8 cellular contexts compared by ENCODE assay signal in genomic region chr14:103121846-103122577, GRCh38. TPM values are rescaled to one million over a fixed set of nuclear protein-coding genes. Genes with fewer than 3 reads are reported as not detected.
DNase-seq lines count a peak whose midpoint lies in the region; FAIRE-seq and TF ChIP-seq lines count a peak whose summit lies in the region.

No MANE protein-coding gene starts in this region.

- H3K4me3 ChIP-seq in WERI-Rb-1 (ENCODE audit: low read depth, low read length) (no peak overlapping the region), hepatocyte (no peak overlapping the region), small intestine (ENCODE audit: low read depth in 1 of 2, low read length in 2 of 2) (no peak overlapping the region)

- WGBS in hepatocyte (ENCODE audit: low lambda C conversion rate, missing lambda C conversion rate) = 19% methylated on average over 22 of the region's 23 CpGs
- 7 to 14% (median 8%) methylated on average over 22 to 23 of the region's 23 CpGs for whole genome bisulfite sequencing in small intestine, 3 donors

- peak overlapping the region; percentile 90 for H3K4me2 ChIP-seq in hepatocyte

- DNase-seq in GF-D8 (lab: John Stamatoyannopoulos, UW) = peak; percentile 76
- DNase-seq in NCI-H2081 treated with DMSO at 0.1 percent for 48 hours (lab: John Stamatoyannopoulos, UW) = peak; percentile 91
- DNase-seq in WERI-Rb-1 = peak; percentile 64
- DNase-seq in hepatocyte (ENCODE audit: low spot score) = peak; percentile 87
- peak; percentile 68 for DNase-seq in small intestine
- DNase-seq in T-helper 2 cell = no peak
- DNase-seq in HPDE6-E6E7 (ENCODE audit: extremely low spot score) = no peak
- no peak for DNase-seq in HUDEP-2 (lab: John Stamatoyannopoulos, UW; ENCODE audit: unreplicated experiment in 76 of 76)

- TF ChIP-seq CTCF in WERI-Rb-1 (IDR thresholded peaks at IDR 0.05; ENCODE audit: low read depth, low read length) (no peak), hepatocyte (IDR thresholded peaks at IDR 0.05; ENCODE audit: poor library complexity) (no peak)

- no peaks in the 10 kb centered on the region for H3K9me2 ChIP-seq in hepatocyte (replicated peaks; ENCODE audit: insufficient read depth)

- no peaks in the 10 kb centered on the region for H3K27me3 ChIP-seq in WERI-Rb-1 (ENCODE audit: insufficient read depth, low read depth, severe bottlenecking)
- no peaks in the 10 kb centered on the region for H3K27me3 ChIP-seq in hepatocyte
- peaks cover 3% of the 10 kb centered on the region in 2 donors for H3K27me3 ChIP-seq in small intestine (ENCODE audit: control insufficient read depth in 2 of 2, insufficient read depth in 2 of 2, low read length in 2 of 2)

- H2AFZ ChIP-seq in hepatocyte = peak overlapping the region; percentile 17

- no peaks in the 10 kb centered on the region for H3K79me2 ChIP-seq in hepatocyte

- H3K27ac ChIP-seq in WERI-Rb-1 (peak overlapping the region; percentile 52), hepatocyte (peak overlapping the region; percentile 75), small intestine (ENCODE audit: low read depth in 1 of 2, low read length in 1 of 2) (peak overlapping the region; percentile 47 to 81)

- H3K4me1 ChIP-seq in hepatocyte (ENCODE audit: insufficient read depth) (peaks cover 30% of the 10 kb centered on the region), small intestine (ENCODE audit: control insufficient read depth in 2 of 2, insufficient read depth in 1 of 2, low read depth in 1 of 2, low read length in 1 of 2) (peaks cover 0 to 5% of the 10 kb centered on the region in 2 donors)

- no peaks in the 10 kb centered on the region for H4K20me1 ChIP-seq in hepatocyte (ENCODE audit: insufficient read depth, poor library complexity, severe bottlenecking)

- H3K9me3 ChIP-seq in WERI-Rb-1 (ENCODE audit: severe bottlenecking) (no peaks in the 10 kb centered on the region), hepatocyte (ENCODE audit: low read depth) (no peaks in the 10 kb centered on the region), small intestine (ENCODE audit: control insufficient read depth, low read depth) (no peaks in the 10 kb centered on the region)

- no peaks in the 10 kb centered on the region for H3K36me3 ChIP-seq in WERI-Rb-1
- H3K36me3 ChIP-seq in hepatocyte (replicated peaks; ENCODE audit: insufficient read depth, low read depth) = no peaks in the 10 kb centered on the region
- H3K36me3 ChIP-seq in small intestine (ENCODE audit: control insufficient read depth in 2 of 2, insufficient read depth in 2 of 2, low read length in 2 of 2) = peaks cover 0 to 2% of the 10 kb centered on the region in 2 donors

- FAIRE-seq in small intestine (lab: Jason Lieb, UNC) = no peak

RNA-seq across cellular contexts. Expression of gene TNFAIP2, which starts 1.2 kb away (rescaled TPM):
- 14.0 and 16.0 TPM in 2 replicates for total RNA-seq in hepatocyte
- polyA plus RNA-seq in hepatocyte (14.2 and 28.2 TPM in 2 replicates), small intestine (10 to 100 TPM in 2 of 3 donors, 1 to 10 TPM in 1; 7.2 to 42.9 (median 11.9) TPM)

RNA-seq across cellular contexts. Expression of gene EXOC3L4, which starts 27.5 kb away (rescaled TPM):
- 12.4 and 35.3 TPM in 2 replicates for total RNA-seq in hepatocyte
- polyA plus RNA-seq in hepatocyte = 31.0 and 40.3 TPM in 2 replicates
- 100 to 1,000 TPM in 1 of 3 donors, 10 to 100 TPM in 2; 35.7 to 110 (median 85.1) TPM for polyA plus RNA-seq in small intestine

RNA-seq across cellular contexts. Expression of gene LBHD2, which starts 38.0 kb away (rescaled TPM):
- not detected in 2 replicates for total RNA-seq in hepatocyte
- polyA plus RNA-seq in hepatocyte (0.21 TPM in 1 of 2 replicates, not detected in the other), small intestine (not detected)

Comparison
In these comparisons a context has a peak if more than half of its experiments do, and no peak if none do; other contexts are left out.
1. DNase-seq: peak in GF-D8 (single experiment), NCI-H2081 treated with DMSO at 0.1 percent for 48 hours (single experiment), WERI-Rb-1 (single experiment), hepatocyte (single experiment) and small intestine (single experiment); none in T-helper 2 cell (0 of 5), HPDE6-E6E7 (single experiment) and HUDEP-2 (0 of 76).
2. Peak in every context shown above with its lines, with median percentiles within 50 percentile points of each other: H3K27ac ChIP-seq.